ENCODE assay signal across 13 cellular contexts in genomic region chr3:180267202-180267843, GRCh38.
DNase-seq lines count a peak whose midpoint lies in the region; ATAC-seq and TF ChIP-seq lines count a peak whose summit lies in the region.
"Had no signal": no experiment of that assay in that cellular context is flagged by ENCODE, and none has a peak within 500 bp of the region (broad histone marks: within the 10 kb centered on the region; RNA-seq: fewer than 3 reads in every experiment).

No MANE protein-coding gene starts in this region.

- ATAC-seq in GM19463 (IDR thresholded peaks at IDR 0.05; ENCODE audit: unreplicated experiment) = peak; percentile 99
- peak; percentile 100 for ATAC-seq in HG03097 (IDR thresholded peaks at IDR 0.05; ENCODE audit: low FRiP score, unreplicated experiment)
- ATAC-seq in T-helper 17 cell = peak; percentile 27
- ATAC-seq in heart left ventricle = no peak

- TF ChIP-seq CTCF in GM10266 (IDR thresholded peaks at IDR 0.05; ENCODE audit: control insufficient read depth, insufficient read depth, low read depth, missing control alignments) (no peak), heart left ventricle (IDR thresholded peaks at IDR 0.05) (no peak)

- no peaks in the 10 kb centered on the region for H3K27me3 ChIP-seq in heart left ventricle
- H3K27me3 ChIP-seq: testis had no signal

- H3K27ac ChIP-seq in heart left ventricle = no peak overlapping the region
- H3K27ac ChIP-seq: testis had no signal

- intact Hi-C loops in heart left ventricle (cut with DNase I) = no loop called here

- peaks cover 5% of the 10 kb centered on the region for H3K4me1 Mint-ChIP-seq in T-helper 17 cell

- H3K9me3 ChIP-seq in T-helper 17 cell (ENCODE audit: control insufficient read depth, low read length, poor library complexity, severe bottlenecking) (no peaks in the 10 kb centered on the region), heart left ventricle (peaks cover 0 to 10% (median under 1%) of the 10 kb centered on the region in 12 donors)
- H3K9me3 ChIP-seq: testis had no signal

- no peaks in the 10 kb centered on the region for H3K36me3 ChIP-seq in heart left ventricle

- no peaks in the 10 kb centered on the region for H3K4me1 ChIP-seq in heart left ventricle
- H3K4me1 ChIP-seq: testis had no signal

- H3K4me3 Mint-ChIP-seq in T-helper 17 cell = peak overlapping the region; percentile 25
- H3K4me3 Mint-ChIP-seq: activated T-cell treated with anti-CD3 and anti-CD28 coated beads, Interleukin-2, amount 50 U/mL, for 4 hours had no signal

- TF ChIP-seq POLR2A in heart left ventricle (IDR thresholded peaks at IDR 0.05) (no peak), erythroblast (IDR thresholded peaks at IDR 0.05; ENCODE audit: low read length) (no peak)

- no peak overlapping the region for H3K4me3 ChIP-seq in heart left ventricle
- H3K4me3 ChIP-seq: testis had no signal

- DNase-seq in GM10266 (ENCODE audit: extremely low spot score) (peak; percentile 32), T-helper 17 cell (no peak), heart left ventricle (no peak), islet precursor cell (no peak), erythroblast (lab: John Stamatoyannopoulos, UW) (no peak), LoVo (ENCODE audit: low spot score) (no peak)
- DNase-seq: activated T-cell treated with anti-CD3 and anti-CD28 coated beads, Interleukin-2, amount 50 U/mL, for 4 hours; GDM1; NCI-H446 treated with DMSO at 0.1 percent for 48 hours; retina; testis had no signal

- peak overlapping the region; percentile 2 for H3K27ac Mint-ChIP-seq in T-helper 17 cell

- H3K27me3 Mint-ChIP-seq in T-helper 17 cell = no peaks in the 10 kb centered on the region

- no peaks in the 10 kb centered on the region for H3K36me3 Mint-ChIP-seq in T-helper 17 cell (ENCODE audit: low read depth)

- 33 to 41% (median 37%) methylated on average over 3 of the region's 3 CpGs for WGBS in heart left ventricle, 4 donors

Comparison
In these comparisons a context has a peak if more than half of its experiments do, and no peak if none do; other contexts are left out.
1. ATAC-seq: peak in GM19463 (single experiment), HG03097 (single experiment) and T-helper 17 cell (single experiment); none in heart left ventricle (0 of 4).